17 cellular contexts compared by ENCODE assay signal in genomic region chr3:192747746-192748145, GRCh38. TPM values are rescaled to one million over a fixed set of nuclear protein-coding genes. Genes with fewer than 3 reads are reported as not detected.
A peak's percentile ranks its signal among the peaks of the same experiment; 100 is the strongest.
DNase-seq lines count a peak whose midpoint lies in the region; ATAC-seq and TF ChIP-seq lines count a peak whose summit lies in the region.
"Had no signal": no experiment of that assay in that cellular context is flagged by ENCODE, and none has a peak within 500 bp of the region (broad histone marks: within the 10 kb centered on the region; RNA-seq: fewer than 3 reads in every experiment).

No MANE protein-coding gene starts in this region.

- no peaks in the 10 kb centered on the region for H3K79me2 ChIP-seq in GM23338 (replicated peaks; ENCODE audit: insufficient read depth)

- H3K4me3 Mint-ChIP-seq in GM23338: no peak overlapping the region
- no peak overlapping the region for H3K4me3 Mint-ChIP-seq in endodermal cell
- H3K4me3 Mint-ChIP-seq: CD4-positive, CD25-positive, alpha-beta regulatory T cell; HFFc6 had no signal

- no peaks in the 10 kb centered on the region for H3F3A ChIP-seq in GM23338 (replicated peaks; ENCODE audit: low read depth)

- H3K9me3 ChIP-seq in endodermal cell (ENCODE audit: control insufficient read depth, low read length) (no peaks in the 10 kb centered on the region), iPS-18a (ENCODE audit: control insufficient read depth, low read depth, low read length) (no peaks in the 10 kb centered on the region)
- H3K9me3 ChIP-seq: BLaER1 treated with 17β-estradiol and CSF1 and Interleukin-3, amounts not matched to agents 10 nM and 100 nM had no signal

- no peaks in the 10 kb centered on the region for H3K9me2 ChIP-seq in GM23338 (ENCODE audit: insufficient read depth)

- H3K27ac Mint-ChIP-seq in GM23338 (no peak overlapping the region), endodermal cell (peak overlapping the region; percentile 20)
- H3K27ac Mint-ChIP-seq: CD4-positive, CD25-positive, alpha-beta regulatory T cell; HFFc6 had no signal

- H3K27me3 Mint-ChIP-seq in GM23338 (ENCODE audit: insufficient read depth, low read depth, poor library complexity): peaks cover 2% of the 10 kb centered on the region
- peaks cover 13% of the 10 kb centered on the region for H3K27me3 Mint-ChIP-seq in endodermal cell (ENCODE audit: insufficient read depth)
- H3K27me3 Mint-ChIP-seq: CD4-positive, CD25-positive, alpha-beta regulatory T cell had no signal

- H3K36me3 ChIP-seq in GM23338 (ENCODE audit: insufficient read depth) (no peaks in the 10 kb centered on the region), endodermal cell (ENCODE audit: control insufficient read depth, insufficient read depth, low read length) (no peaks in the 10 kb centered on the region), iPS-18a (ENCODE audit: control insufficient read depth, low read depth, low read length) (no peaks in the 10 kb centered on the region)
- H3K36me3 ChIP-seq: BLaER1 treated with 17β-estradiol and CSF1 and Interleukin-3, amounts not matched to agents 10 nM and 100 nM had no signal

- H3K9ac ChIP-seq in endodermal cell (ENCODE audit: extremely low read depth, low read length, poor library complexity, severe bottlenecking) (no peak overlapping the region), iPS-18a (ENCODE audit: low read length) (no peak overlapping the region)
- H3K9ac ChIP-seq: BLaER1 treated with 17β-estradiol and CSF1 and Interleukin-3, amounts not matched to agents 10 nM and 100 nM had no signal

- H3K4me1 ChIP-seq in GM23338 (ENCODE audit: insufficient read depth) (peaks cover 52% of the 10 kb centered on the region), endodermal cell (ENCODE audit: control insufficient read depth, insufficient read depth, low read length) (peaks cover 8% of the 10 kb centered on the region), iPS-18a (ENCODE audit: control insufficient read depth, low read depth, low read length) (peaks cover 33% of the 10 kb centered on the region)
- H3K4me1 ChIP-seq: BLaER1 treated with 17β-estradiol and CSF1 and Interleukin-3, amounts not matched to agents 10 nM and 100 nM had no signal

- no peak overlapping the region for H2AFZ ChIP-seq in GM23338

- H3K9me3 Mint-ChIP-seq in GM23338: peaks cover 3% of the 10 kb centered on the region; the same call in 2 of the 3 replicates
- peaks cover 4% of the 10 kb centered on the region for H3K9me3 Mint-ChIP-seq in endodermal cell

- H3K4me3 ChIP-seq in GM23338 (no peak overlapping the region), endodermal cell (ENCODE audit: low read length) (no peak overlapping the region), iPS-18a (ENCODE audit: low read length) (peak overlapping the region; percentile 4)
- H3K4me3 ChIP-seq: BLaER1 treated with 17β-estradiol and CSF1 and Interleukin-3, amounts not matched to agents 10 nM and 100 nM had no signal

- TF ChIP-seq CTCF in GM23338 (conservative IDR thresholded peaks at IDR 0.05; ENCODE audit: low read depth in 2 of 2): no peak
- no peak for TF ChIP-seq CTCF in endodermal cell (conservative IDR thresholded peaks at IDR 0.05)

- peak overlapping the region; percentile 40 for H3K4me2 ChIP-seq in GM23338
- H3K4me2 ChIP-seq: BLaER1 treated with 17β-estradiol and CSF1 and Interleukin-3, amounts not matched to agents 10 nM and 100 nM had no signal

- H3K27me3 ChIP-seq in GM23338 (ENCODE audit: insufficient read depth) (no peaks in the 10 kb centered on the region), endodermal cell (ENCODE audit: control insufficient read depth, insufficient read depth, low read length, poor library complexity, severe bottlenecking) (no peaks in the 10 kb centered on the region), iPS-18a (ENCODE audit: control insufficient read depth, insufficient read depth, low read length) (no peaks in the 10 kb centered on the region)
- H3K27me3 ChIP-seq: BLaER1 treated with 17β-estradiol and CSF1 and Interleukin-3, amounts not matched to agents 10 nM and 100 nM had no signal

- H4K20me1 ChIP-seq in GM23338 (replicated peaks; ENCODE audit: insufficient read depth): no peaks in the 10 kb centered on the region
- H4K20me1 ChIP-seq: BLaER1 treated with 17β-estradiol and CSF1 and Interleukin-3, amounts not matched to agents 10 nM and 100 nM had no signal

- DNase-seq in GM23338 (ENCODE audit: low spot score) (peak; percentile 36), endodermal cell (peak; percentile 47), pons (ENCODE audit: low spot score) (peak; percentile 88), SW480 (ENCODE audit: low spot score) (no peak), HuH-7.5 (ENCODE audit: low spot score) (no peak)
- no peak for DNase-seq in stimulated activated CD4-positive, alpha-beta T cell treated with anti-CD3 and anti-CD28 coated beads, Interleukin-2, amount 100 ng/mL, for 24 hours
- DNase-seq: 8988T; AML-193; CD4-positive, CD25-positive, alpha-beta regulatory T cell; DMS53; GOT3; HCEC 1CT; HFFc6 had no signal

- peaks cover 4% of the 10 kb centered on the region; the same call in 2 of the 3 replicates for H3K36me3 Mint-ChIP-seq in GM23338 (ENCODE audit: low read depth)
- H3K36me3 Mint-ChIP-seq in endodermal cell (ENCODE audit: low read depth): peaks cover 2% of the 10 kb centered on the region
- H3K36me3 Mint-ChIP-seq: CD4-positive, CD25-positive, alpha-beta regulatory T cell had no signal

- peak overlapping the region; percentile 65 for H3K27ac ChIP-seq in GM23338 (ENCODE audit: low read depth)
- no peak overlapping the region for H3K27ac ChIP-seq in endodermal cell (ENCODE audit: low read depth, low read length)
- no peak overlapping the region for H3K27ac ChIP-seq in iPS-18a (ENCODE audit: low read length)
- H3K27ac ChIP-seq: BLaER1 treated with 17β-estradiol and CSF1 and Interleukin-3, amounts not matched to agents 10 nM and 100 nM had no signal

- peak; percentile 37 for ATAC-seq in GM23338
- no peak for ATAC-seq in HG03097 (IDR thresholded peaks at IDR 0.05; ENCODE audit: low FRiP score, unreplicated experiment)
- ATAC-seq: HepG2 had no signal

- 42% methylated on average over 3 of the region's 3 CpGs; no CpG with 5 or more reads in 1 of the 2 experiments for WGBS in endodermal cell (ENCODE audit: insufficient coverage in 1 of 2, insufficient read length in 1 of 2), 2 experiments

- H3K4me1 Mint-ChIP-seq in GM23338 (peaks cover 56% of the 10 kb centered on the region), endodermal cell (peaks cover 33% of the 10 kb centered on the region)
- H3K4me1 Mint-ChIP-seq: CD4-positive, CD25-positive, alpha-beta regulatory T cell had no signal

TF ChIP-seq in GM23338, 12 proteins besides CTCF, POLR2A, EP300 and RAD21:
- TF ChIP-seq JUNB (IDR thresholded peaks at IDR 0.05; ENCODE audit: unreplicated experiment) (no peak), ZNF114 (CRISPR knock-in tag; IDR thresholded peaks at IDR 0.05) (no peak), POLR2AphosphoS5 (IDR thresholded peaks at IDR 0.05; ENCODE audit: low read depth) (no peak), EZH2phosphoT487 (IDR thresholded peaks at IDR 0.05; ENCODE audit: unreplicated experiment) (no peak), EZH2 (IDR thresholded peaks at IDR 0.05; ENCODE audit: low read depth, unreplicated experiment) (no peak), CREB1 (CRISPR knock-in tag; IDR thresholded peaks at IDR 0.05; ENCODE audit: low read depth) (no peak), ZNF331 (CRISPR knock-in tag; IDR thresholded peaks at IDR 0.05; ENCODE audit: low read depth) (no peak)
- TF ChIP-seq, protein P1, sequence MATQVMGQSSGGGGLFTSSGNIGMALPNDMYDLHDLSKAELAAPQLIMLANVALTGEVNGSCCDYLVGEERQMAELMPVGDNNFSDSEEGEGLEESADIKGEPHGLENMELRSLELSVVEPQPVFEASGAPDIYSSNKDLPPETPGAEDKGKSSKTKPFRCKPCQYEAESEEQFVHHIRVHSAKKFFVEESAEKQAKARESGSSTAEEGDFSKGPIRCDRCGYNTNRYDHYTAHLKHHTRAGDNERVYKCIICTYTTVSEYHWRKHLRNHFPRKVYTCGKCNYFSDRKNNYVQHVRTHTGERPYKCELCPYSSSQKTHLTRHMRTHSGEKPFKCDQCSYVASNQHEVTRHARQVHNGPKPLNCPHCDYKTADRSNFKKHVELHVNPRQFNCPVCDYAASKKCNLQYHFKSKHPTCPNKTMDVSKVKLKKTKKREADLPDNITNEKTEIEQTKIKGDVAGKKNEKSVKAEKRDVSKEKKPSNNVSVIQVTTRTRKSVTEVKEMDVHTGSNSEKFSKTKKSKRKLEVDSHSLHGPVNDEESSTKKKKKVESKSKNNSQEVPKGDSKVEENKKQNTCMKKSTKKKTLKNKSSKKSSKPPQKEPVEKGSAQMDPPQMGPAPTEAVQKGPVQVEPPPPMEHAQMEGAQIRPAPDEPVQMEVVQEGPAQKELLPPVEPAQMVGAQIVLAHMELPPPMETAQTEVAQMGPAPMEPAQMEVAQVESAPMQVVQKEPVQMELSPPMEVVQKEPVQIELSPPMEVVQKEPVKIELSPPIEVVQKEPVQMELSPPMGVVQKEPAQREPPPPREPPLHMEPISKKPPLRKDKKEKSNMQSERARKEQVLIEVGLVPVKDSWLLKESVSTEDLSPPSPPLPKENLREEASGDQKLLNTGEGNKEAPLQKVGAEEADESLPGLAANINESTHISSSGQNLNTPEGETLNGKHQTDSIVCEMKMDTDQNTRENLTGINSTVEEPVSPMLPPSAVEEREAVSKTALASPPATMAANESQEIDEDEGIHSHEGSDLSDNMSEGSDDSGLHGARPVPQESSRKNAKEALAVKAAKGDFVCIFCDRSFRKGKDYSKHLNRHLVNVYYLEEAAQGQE (IDR thresholded peaks at IDR 0.05; ENCODE audit: unreplicated experiment): no peak

RNA-seq across cellular contexts. Expression of gene FGF12, which starts 20.4 kb away (rescaled TPM):
- 6.0 and 7.6 TPM in 2 replicates for total RNA-seq in GM23338 (2014; rRNA removed; shearing (Covaris generic))
- 13.8 and 14.3 TPM in 2 replicates for polyA plus RNA-seq in GM23338 (2016; fragmentation: Nextera tagmentation; extraction: Ambion mirVana)
- 10 to 100 TPM; 22.9 to 25.2 TPM for total RNA-seq in endodermal cell
- 9.4 TPM for polyA plus RNA-seq in endodermal cell (2013, experiment 1 of 2)
- 11.3 TPM for polyA plus RNA-seq in endodermal cell (2013, experiment 2 of 2)
- total RNA-seq: CD4-positive, CD25-positive, alpha-beta regulatory T cell; HepG2; HFFc6 had no signal
- polyA plus RNA-seq: CD4-positive, CD25-positive, alpha-beta regulatory T cell had no signal

Comparison
In these comparisons a context has a peak if more than half of its experiments do, and no peak if none do; other contexts are left out.
1. DNase-seq: peak in GM23338 (single experiment), endodermal cell (single experiment) and pons (single experiment); none in SW480 (single experiment), HuH-7.5 (single experiment) and stimulated activated CD4-positive, alpha-beta T cell treated with anti-CD3 and anti-CD28 coated beads, Interleukin-2, amount 100 ng/mL, for 24 hours (0 of 2).